23 cellular contexts compared by ENCODE assay signal in genomic region chr15:64127521-64128275, GRCh38. TPM values are rescaled to one million over a fixed set of nuclear protein-coding genes. Genes with fewer than 3 reads are reported as not detected.
"Had no signal": no experiment of that assay in that cellular context is flagged by ENCODE, and none has a peak within 500 bp of the region (broad histone marks: within the 10 kb centered on the region; RNA-seq: fewer than 3 reads in every experiment).

No MANE protein-coding gene starts in this region.

- H3K27ac ChIP-seq: neural progenitor cell, skin epidermis, vagina had no signal

- H3K4me3 ChIP-seq: neural progenitor cell, skin epidermis, tibial nerve, vagina had no signal

- H3K4me1 ChIP-seq: neural progenitor cell, vagina had no signal

- H3K27ac Mint-ChIP-seq: activated naive CD8-positive, alpha-beta T cell treated with anti-CD3 and anti-CD28 coated beads for 36 hours; activated T-cell treated with anti-CD3 and anti-CD28 coated beads, Interleukin-2, amount 50 U/mL, for 24 hours; naive thymus-derived CD4-positive, alpha-beta T cell; neural progenitor cell; stimulated activated naive CD8-positive, alpha-beta T cell treated with anti-CD3 and anti-CD28 coated beads, Interleukin-15, Interleukin-2, amounts not matched to agents 100 ng/mL and 50 ng/mL, for 24 hours had no signal

- DNase-seq: activated CD4-positive, alpha-beta T cell treated with anti-CD3 and anti-CD28 coated beads for 1 hour; activated CD4-positive, alpha-beta T cell treated with anti-CD3 and anti-CD28 coated beads, Interleukin-2, amount 50 U/mL, for 4 hours; activated CD8-positive, alpha-beta memory T cell treated with anti-CD3 and anti-CD28 coated beads for 24 hours; activated CD8-positive, alpha-beta memory T cell treated with anti-CD3 and anti-CD28 coated beads, Interleukin-2, amount 50 U/mL, for 4 hours; activated naive CD4-positive, alpha-beta T cell treated with Interleukin-2 at 50 U/mL for 16 hours; activated naive CD8-positive, alpha-beta T cell treated with anti-CD3 and anti-CD28 coated beads for 36 hours; activated T-cell treated with anti-CD3 and anti-CD28 coated beads, Interleukin-2, amount 50 U/mL, for 24 hours; amniotic stem cell; dermis blood vessel endothelial cell; effector memory CD4-positive, alpha-beta T cell; foreskin melanocyte; glutamatergic neuron; hippocampal formation; kidney glomerular epithelial cell; naive thymus-derived CD4-positive, alpha-beta T cell; right cardiac atrium; stimulated activated CD4-positive, alpha-beta T cell treated with anti-CD3 and anti-CD28 coated beads, Interleukin-1b, Interleukin-23, amount 100 ng/mL, for 48 hours; T-helper 9 cell had no signal

- H3K27me3 ChIP-seq: neural progenitor cell, tibial nerve, vagina had no signal

- H3K4me1 Mint-ChIP-seq: activated naive CD8-positive, alpha-beta T cell treated with anti-CD3 and anti-CD28 coated beads for 36 hours; neural progenitor cell had no signal

- H3K4me2 ChIP-seq: neural progenitor cell had no signal

- H3K4me3 Mint-ChIP-seq: activated naive CD8-positive, alpha-beta T cell treated with anti-CD3 and anti-CD28 coated beads for 36 hours; activated T-cell treated with anti-CD3 and anti-CD28 coated beads, Interleukin-2, amount 50 U/mL, for 24 hours; naive thymus-derived CD4-positive, alpha-beta T cell; neural progenitor cell; stimulated activated naive CD8-positive, alpha-beta T cell treated with anti-CD3 and anti-CD28 coated beads, Interleukin-15, Interleukin-2, amounts not matched to agents 100 ng/mL and 50 ng/mL, for 24 hours had no signal

- H3K9me3 Mint-ChIP-seq: activated naive CD8-positive, alpha-beta T cell treated with anti-CD3 and anti-CD28 coated beads for 36 hours; activated T-cell treated with anti-CD3 and anti-CD28 coated beads, Interleukin-2, amount 50 U/mL, for 24 hours; naive thymus-derived CD4-positive, alpha-beta T cell; neural progenitor cell; stimulated activated naive CD8-positive, alpha-beta T cell treated with anti-CD3 and anti-CD28 coated beads, Interleukin-15, Interleukin-2, amounts not matched to agents 100 ng/mL and 50 ng/mL, for 24 hours had no signal

- ATAC-seq: naive thymus-derived CD4-positive, alpha-beta T cell; right cardiac atrium had no signal

- H2AFZ ChIP-seq: neural progenitor cell had no signal

- H3K9me3 ChIP-seq: tibial nerve, vagina had no signal

- H3K36me3 ChIP-seq: neural progenitor cell had no signal

- H3K27me3 Mint-ChIP-seq: activated naive CD8-positive, alpha-beta T cell treated with anti-CD3 and anti-CD28 coated beads for 36 hours; activated T-cell treated with anti-CD3 and anti-CD28 coated beads, Interleukin-2, amount 50 U/mL, for 24 hours; naive thymus-derived CD4-positive, alpha-beta T cell; stimulated activated naive CD8-positive, alpha-beta T cell treated with anti-CD3 and anti-CD28 coated beads, Interleukin-15, Interleukin-2, amounts not matched to agents 100 ng/mL and 50 ng/mL, for 24 hours had no signal

RNA-seq across cellular contexts. Expression of gene SNX22, which starts 23.8 kb away (rescaled TPM):
- total RNA-seq: vagina had no signal
